In genomic region chr10:7288060-7288690, GRCh38 we compare ENCODE assay signal across 15 cellular contexts.
"Had no signal": no experiment of that assay in that cellular context is flagged by ENCODE, and none has a peak within 500 bp of the region (broad histone marks: within the 10 kb centered on the region; RNA-seq: fewer than 3 reads in every experiment).

No MANE protein-coding gene starts in this region.

- H3K27ac Mint-ChIP-seq: activated naive CD8-positive, alpha-beta T cell; activated T-helper 2 cell treated with anti-CD3 and anti-CD28 coated beads, Interferon-gamma antibody, Interleukin-2, Interleukin-4, amounts not matched to agents 10 μg/mL and 5 μg/mL and 100 μg/mL, durations not matched to agents 14 hours and 24 hours and 36 hours; dendritic cell treated with granulocyte-macrophage colony-stimulating factor and Interleukin-4, amounts not matched to agents 40 ng/mL and 50 ng/mL, for 4 days; neural progenitor cell; stimulated activated naive B cell treated with anti-CD40 and anti-IgM and Interleukin-4, amounts not matched to agents 10 μg/mL and 1 μg/mL and 100 μg/mL, for 72 hours had no signal

- H3K9me3 Mint-ChIP-seq: activated T-helper 2 cell treated with anti-CD3 and anti-CD28 coated beads, Interferon-gamma antibody, Interleukin-2, Interleukin-4, amounts not matched to agents 10 μg/mL and 5 μg/mL and 100 μg/mL, durations not matched to agents 14 hours and 24 hours and 36 hours; dendritic cell treated with granulocyte-macrophage colony-stimulating factor and Interleukin-4, amounts not matched to agents 40 ng/mL and 50 ng/mL, for 4 days; neural progenitor cell; stimulated activated naive B cell treated with anti-CD40 and anti-IgM and Interleukin-4, amounts not matched to agents 10 μg/mL and 1 μg/mL and 100 μg/mL, for 72 hours had no signal

- H3K36me3 ChIP-seq: brain microvascular endothelial cell, lower lobe of right lung, neural progenitor cell, pancreas, transverse colon, WERI-Rb-1 had no signal

- H3K36me3 Mint-ChIP-seq: neural progenitor cell had no signal

- H3K4me1 ChIP-seq: lower lobe of right lung, pancreas, transverse colon had no signal

- FAIRE-seq: pancreas had no signal

- H3K4me1 Mint-ChIP-seq: neural progenitor cell had no signal

- DNase-seq: brain microvascular endothelial cell; cerebellar nuclear complex; lower lobe of right lung; midbrain; pancreas; retina; stimulated activated naive B cell treated with anti-CD40 and anti-IgM and Interleukin-4, amounts not matched to agents 10 μg/mL and 1 μg/mL and 100 μg/mL, for 72 hours; substantia nigra; T-helper 1 cell; transverse colon; WERI-Rb-1 had no signal

- H3K27me3 ChIP-seq: brain microvascular endothelial cell, neural progenitor cell, pancreas, transverse colon had no signal

- ATAC-seq: lower lobe of right lung; stimulated activated naive B cell treated with anti-CD40 and anti-IgM and Interleukin-4, amounts not matched to agents 10 μg/mL and 1 μg/mL and 100 μg/mL, for 72 hours had no signal

- H3K9me3 ChIP-seq: lower lobe of right lung, pancreas, transverse colon had no signal

- H3K27me3 Mint-ChIP-seq: activated naive CD8-positive, alpha-beta T cell; dendritic cell treated with granulocyte-macrophage colony-stimulating factor and Interleukin-4, amounts not matched to agents 40 ng/mL and 50 ng/mL, for 4 days; stimulated activated naive B cell treated with anti-CD40 and anti-IgM and Interleukin-4, amounts not matched to agents 10 μg/mL and 1 μg/mL and 100 μg/mL, for 72 hours had no signal

- H3K4me3 ChIP-seq: lower lobe of right lung, neural progenitor cell, pancreas, transverse colon had no signal

- H3K27ac ChIP-seq: brain microvascular endothelial cell, lower lobe of right lung, neural progenitor cell, pancreas, transverse colon, WERI-Rb-1 had no signal

- H3K4me3 Mint-ChIP-seq: activated naive CD8-positive, alpha-beta T cell; dendritic cell treated with granulocyte-macrophage colony-stimulating factor and Interleukin-4, amounts not matched to agents 40 ng/mL and 50 ng/mL, for 4 days; neural progenitor cell; stimulated activated naive B cell treated with anti-CD40 and anti-IgM and Interleukin-4, amounts not matched to agents 10 μg/mL and 1 μg/mL and 100 μg/mL, for 72 hours had no signal
